8 cellular contexts compared by ENCODE assay signal in the genomic region with DNA sequence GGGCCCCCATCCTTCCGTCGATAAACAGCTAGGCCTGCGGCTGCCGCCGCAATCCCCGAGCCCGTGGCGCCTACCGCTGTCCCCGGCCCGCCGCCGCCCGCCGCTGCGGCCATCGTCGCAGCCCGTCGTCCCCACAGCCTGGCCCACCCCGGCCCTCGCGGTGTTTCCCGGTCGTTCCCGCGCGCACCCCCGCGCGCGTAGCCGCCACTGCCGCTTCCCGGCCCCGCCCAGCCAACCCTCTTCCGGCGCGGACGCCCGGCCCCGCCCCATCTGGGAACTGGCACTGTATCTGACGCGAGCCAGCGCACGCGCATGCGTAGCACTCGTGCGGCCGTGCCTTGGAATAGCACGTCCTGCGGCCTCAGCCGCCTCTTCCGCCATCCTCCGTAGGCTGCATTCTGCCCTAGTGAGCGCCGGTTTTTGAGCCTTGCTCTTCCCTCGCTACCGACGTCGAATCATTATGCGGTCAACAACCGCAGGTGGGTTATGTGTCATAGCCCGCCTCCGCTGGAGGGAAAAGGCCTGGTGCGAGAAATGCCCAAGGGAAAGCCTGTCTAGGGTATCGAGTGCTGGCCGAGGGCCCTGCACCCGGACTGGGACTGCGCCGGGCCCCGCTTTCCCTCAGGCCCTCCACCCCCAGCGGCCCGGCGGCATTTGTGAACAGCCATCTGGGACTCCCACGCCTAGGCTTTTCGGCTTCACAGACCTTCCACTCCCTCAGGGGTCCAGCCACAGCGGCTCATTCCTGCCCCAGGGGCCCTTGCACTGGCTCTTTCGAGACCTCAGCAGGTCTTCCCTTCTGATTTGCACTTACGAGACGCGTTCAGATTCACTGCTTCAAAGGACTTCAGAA. TPM values are rescaled to one million over a fixed set of nuclear protein-coding genes. Genes with fewer than 3 reads are reported as not detected.
DNase-seq lines count a peak whose midpoint lies in the region; ATAC-seq and TF ChIP-seq lines count a peak whose summit lies in the region.

A gene (minus strand): TSS at position 209 of the 853 bp plus-strand sequence. CDS start 96 bp downstream, at position 113.

- peaks cover 17% of the 10 kb centered on the region for H3K4me1 Mint-ChIP-seq in nephron
- peaks cover 35% of the 10 kb centered on the region for H3K4me1 Mint-ChIP-seq in stimulated activated naive CD8-positive, alpha-beta T cell treated with anti-CD3 and anti-CD28 coated beads, Interleukin-15, Interleukin-2, amounts not matched to agents 100 ng/mL and 50 ng/mL, for 24 hours (ENCODE audit: low read depth)

- peak within 1 kb of the TSS; percentile 96 to 99 (median 97) for H3K4me3 Mint-ChIP-seq in nephron
- H3K4me3 Mint-ChIP-seq in stimulated activated naive CD8-positive, alpha-beta T cell treated with anti-CD3 and anti-CD28 coated beads, Interleukin-15, Interleukin-2, amounts not matched to agents 100 ng/mL and 50 ng/mL, for 24 hours, result peak within 1 kb of the TSS; percentile 98

- peak; percentile 89 for ATAC-seq in RWPE2 (ENCODE audit: low read depth)

- H3K27me3 ChIP-seq in RWPE2 (ENCODE audit: insufficient read depth, poor library complexity, severe bottlenecking), result no peaks in the 10 kb centered on the region

- H3K9me3 Mint-ChIP-seq in nephron, result no peaks in the 10 kb centered on the region
- H3K9me3 Mint-ChIP-seq in stimulated activated naive CD8-positive, alpha-beta T cell treated with anti-CD3 and anti-CD28 coated beads, Interleukin-15, Interleukin-2, amounts not matched to agents 100 ng/mL and 50 ng/mL, for 24 hours, result no peaks in the 10 kb centered on the region

- DNase-seq in EL (peak; percentile 97), H4 (ENCODE audit: low spot score) (peak; percentile 92), LoVo (ENCODE audit: low spot score) (peak; percentile 98), RWPE2 (ENCODE audit: low spot score) (peak; percentile 96), fibroblast of pulmonary artery (ENCODE audit: low read depth) (peak; percentile 98)
- peak; percentile 97 for DNase-seq in activated T-helper 9 cell treated with anti-CD3 and anti-CD28 coated beads, Interleukin-2, amount 50 U/mL, for 16 hours (ENCODE audit: low read depth)

- H3K27ac ChIP-seq in RWPE2 (ENCODE audit: poor library complexity, severe bottlenecking), result peak within 1 kb of the TSS; percentile 74

- peaks cover 20% of the 10 kb centered on the region; the same call in 1 of the 2 replicates for H3K36me3 ChIP-seq in RWPE2 (ENCODE audit: low read depth)

- H3K4me3 ChIP-seq in RWPE2 (ENCODE audit: severe bottlenecking) (peak within 1 kb of the TSS; percentile 74), fibroblast of pulmonary artery (replicated peaks; ENCODE audit: low read depth, low read length) (peak within 1 kb of the TSS; percentile 91)

- no peaks in the 10 kb centered on the region for H3K27me3 Mint-ChIP-seq in nephron (ENCODE audit: low read depth)
- no peaks in the 10 kb centered on the region for H3K27me3 Mint-ChIP-seq in stimulated activated naive CD8-positive, alpha-beta T cell treated with anti-CD3 and anti-CD28 coated beads, Interleukin-15, Interleukin-2, amounts not matched to agents 100 ng/mL and 50 ng/mL, for 24 hours

- H3K9me3 ChIP-seq in RWPE2 (ENCODE audit: severe bottlenecking), result no peaks in the 10 kb centered on the region

- no peaks in the 10 kb centered on the region for H3K36me3 Mint-ChIP-seq in nephron (ENCODE audit: low read depth)
- H3K36me3 Mint-ChIP-seq in stimulated activated naive CD8-positive, alpha-beta T cell treated with anti-CD3 and anti-CD28 coated beads, Interleukin-15, Interleukin-2, amounts not matched to agents 100 ng/mL and 50 ng/mL, for 24 hours (ENCODE audit: low read depth), result peaks cover 11% of the 10 kb centered on the region

- H3K4me1 ChIP-seq in RWPE2 (ENCODE audit: insufficient read depth, poor library complexity, severe bottlenecking), result peaks cover 9% of the 10 kb centered on the region

- TF ChIP-seq CTCF in RWPE2 (IDR thresholded peaks at IDR 0.05; ENCODE audit: poor library complexity, severe bottlenecking) (no peak), fibroblast of pulmonary artery (IDR thresholded peaks at IDR 0.05; ENCODE audit: low read length, missing control alignments) (no peak), nephron (IDR thresholded peaks at IDR 0.05; ENCODE audit: unreplicated experiment in 3 of 3) (no peak)

- peak within 1 kb of the TSS; percentile 98 to 99 (median 98) for H3K27ac Mint-ChIP-seq in nephron
- H3K27ac Mint-ChIP-seq in stimulated activated naive CD8-positive, alpha-beta T cell treated with anti-CD3 and anti-CD28 coated beads, Interleukin-15, Interleukin-2, amounts not matched to agents 100 ng/mL and 50 ng/mL, for 24 hours, result peak within 1 kb of the TSS; percentile 95

RNA-seq across cellular contexts. Expression of the gene that starts here (rescaled TPM):
- 17.6 and 32.7 TPM in 2 replicates for total RNA-seq in H4 (2014; rRNA removed; shearing (Covaris generic))

Comparison
In these comparisons a context has a peak if more than half of its experiments do, and no peak if none do; other contexts are left out.
1. Peak in every context shown above with its lines: DNase-seq, ATAC-seq, H3K4me3 ChIP-seq and H3K27ac ChIP-seq.